ENCODE assay signal across 9 cellular contexts in the genomic region with DNA sequence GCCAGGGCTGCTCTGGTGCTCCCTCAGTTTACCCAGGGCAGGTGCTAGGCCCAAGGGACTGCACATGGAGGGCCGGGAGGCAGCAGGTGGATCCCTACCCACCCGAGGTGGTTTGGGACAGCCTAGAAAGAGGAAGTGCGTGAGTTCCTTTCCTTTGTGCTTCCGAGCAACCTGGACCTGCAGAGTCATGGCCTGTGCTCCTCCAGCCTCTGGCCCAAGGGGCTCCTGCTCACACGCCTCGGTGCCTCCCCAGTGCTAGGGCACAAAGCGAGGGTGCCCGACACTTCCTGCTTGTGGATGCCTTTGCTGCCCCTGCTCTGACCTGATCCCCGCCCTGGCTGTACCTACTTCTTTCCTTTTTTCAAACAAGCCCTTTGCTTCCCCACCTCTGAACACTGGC.
DNase-seq lines count a peak whose midpoint lies in the region; ATAC-seq, FAIRE-seq and TF ChIP-seq lines count a peak whose summit lies in the region.
"Had no signal": no experiment of that assay in that cellular context is flagged by ENCODE, and none has a peak within 500 bp of the region (broad histone marks: within the 10 kb centered on the region; RNA-seq: fewer than 3 reads in every experiment).

No MANE protein-coding gene starts in this region.

- H2AFZ ChIP-seq in GM23338, result no peak overlapping the region

- H3K27me3 ChIP-seq in GM23338 (ENCODE audit: insufficient read depth), result no peaks in the 10 kb centered on the region
- no peaks in the 10 kb centered on the region for H3K27me3 ChIP-seq in stomach

- whole genome bisulfite sequencing in stomach, 5 donors, result 59 to 80% (median 73%) methylated on average over 9 of the region's 9 CpGs

- H3K4me1 ChIP-seq in GM23338 (ENCODE audit: insufficient read depth) (no peaks in the 10 kb centered on the region), stomach (peaks cover 72 to 99% (median 91%) of the 10 kb centered on the region in 4 donors)

- no peak overlapping the region for H3K4me3 Mint-ChIP-seq in GM23338

- H3K36me3 Mint-ChIP-seq in GM23338 (ENCODE audit: low read depth), result no peaks in the 10 kb centered on the region; the same call in 2 of the 3 replicates

- POLR2A ChIA-PET in RWPE1 (lab: Yijun Ruan, JAX; ENCODE audit: low non-redundant PET), result no interaction called here

- peak overlapping the region; percentile 74 for H3K27ac Mint-ChIP-seq in GM23338

- no peaks in the 10 kb centered on the region for H3K9me3 ChIP-seq in stomach

- no peak for FAIRE-seq in RCC 7860 (lab: Jason Lieb, UNC)

- intact Hi-C loops in cardiac septum (cut with DNase I), result loop anchor here (5.0 kb wide), 1 partner anchor 38 kb away; no protein-coding TSS in a partner anchor
- intact Hi-C loops in stomach (cut with DNase I; ENCODE audit: low total_unique reads), result no loop called here
- intact Hi-C loops in posterior cingulate gyrus (cut with DNase I), result no loop called here

- TF ChIP-seq EP300 in stomach (IDR thresholded peaks at IDR 0.05), result no peak

- no peaks in the 10 kb centered on the region for H3K79me2 ChIP-seq in GM23338 (replicated peaks; ENCODE audit: insufficient read depth)

- TF ChIP-seq CTCF in GM23338 (conservative IDR thresholded peaks at IDR 0.05; ENCODE audit: low read depth in 2 of 2), result no peak
- no peak for TF ChIP-seq CTCF in RWPE1 (conservative IDR thresholded peaks at IDR 0.05; ENCODE audit: low read depth)
- no peak for TF ChIP-seq CTCF in stomach (IDR thresholded peaks at IDR 0.05)

- no peaks in the 10 kb centered on the region for H3K36me3 ChIP-seq in GM23338 (ENCODE audit: insufficient read depth)
- H3K36me3 ChIP-seq in stomach, result peaks cover 17 to 44% (median 35%) of the 10 kb centered on the region in 4 donors

- H3K27me3 Mint-ChIP-seq in GM23338 (ENCODE audit: insufficient read depth, low read depth, poor library complexity), result peaks cover 9% of the 10 kb centered on the region

- DNase-seq in GM23338 (ENCODE audit: low spot score) (no peak), RWPE1 (ENCODE audit: low spot score) (no peak), cardiac septum (ENCODE audit: low spot score) (peak; percentile 92), stomach (no peak), posterior cingulate gyrus (no peak), NCI-H1105 (lab: John Stamatoyannopoulos, UW) (no peak), NCI-H2171 (lab: John Stamatoyannopoulos, UW) (no peak), RCC 7860 (ENCODE audit: low spot score) (no peak)
- DNase-seq: midbrain had no signal

- CTCF ChIA-PET in RWPE1 (lab: Yijun Ruan, JAX), result interaction anchor here (1.0 kb wide), 1 partner anchor 20 kb away, joined by 3 read pairs; no protein-coding TSS in a partner anchor

- H3K4me3 ChIP-seq in GM23338 (no peak overlapping the region), stomach (no peak overlapping the region)

- no peaks in the 10 kb centered on the region for H3K9me2 ChIP-seq in GM23338 (ENCODE audit: insufficient read depth)

- no peak for TF ChIP-seq POLR2A in stomach (IDR thresholded peaks at IDR 0.05)

- no peaks in the 10 kb centered on the region for H3K9me3 Mint-ChIP-seq in GM23338

- ATAC-seq in GM23338, result no peak

- H3K4me2 ChIP-seq in GM23338, result no peak overlapping the region

- H4K20me1 ChIP-seq in GM23338 (replicated peaks; ENCODE audit: insufficient read depth), result no peaks in the 10 kb centered on the region

- H3F3A ChIP-seq in GM23338 (replicated peaks; ENCODE audit: low read depth), result no peaks in the 10 kb centered on the region

- no peak overlapping the region for H3K27ac ChIP-seq in GM23338 (ENCODE audit: low read depth)
- peak overlapping the region; percentile 97 for H3K27ac ChIP-seq in RWPE1
- peak overlapping the region in 4 of 5 donors; percentile 42 to 85 (median 74) for H3K27ac ChIP-seq in stomach

- H3K4me1 Mint-ChIP-seq in GM23338, result peaks cover 16% of the 10 kb centered on the region

TF ChIP-seq in GM23338, 12 proteins besides CTCF, POLR2A, EP300 and RAD21 (continues in another document):
- no peak for TF ChIP-seq CREB1 (CRISPR knock-in tag; IDR thresholded peaks at IDR 0.05; ENCODE audit: low read depth)
- TF ChIP-seq, protein P1, sequence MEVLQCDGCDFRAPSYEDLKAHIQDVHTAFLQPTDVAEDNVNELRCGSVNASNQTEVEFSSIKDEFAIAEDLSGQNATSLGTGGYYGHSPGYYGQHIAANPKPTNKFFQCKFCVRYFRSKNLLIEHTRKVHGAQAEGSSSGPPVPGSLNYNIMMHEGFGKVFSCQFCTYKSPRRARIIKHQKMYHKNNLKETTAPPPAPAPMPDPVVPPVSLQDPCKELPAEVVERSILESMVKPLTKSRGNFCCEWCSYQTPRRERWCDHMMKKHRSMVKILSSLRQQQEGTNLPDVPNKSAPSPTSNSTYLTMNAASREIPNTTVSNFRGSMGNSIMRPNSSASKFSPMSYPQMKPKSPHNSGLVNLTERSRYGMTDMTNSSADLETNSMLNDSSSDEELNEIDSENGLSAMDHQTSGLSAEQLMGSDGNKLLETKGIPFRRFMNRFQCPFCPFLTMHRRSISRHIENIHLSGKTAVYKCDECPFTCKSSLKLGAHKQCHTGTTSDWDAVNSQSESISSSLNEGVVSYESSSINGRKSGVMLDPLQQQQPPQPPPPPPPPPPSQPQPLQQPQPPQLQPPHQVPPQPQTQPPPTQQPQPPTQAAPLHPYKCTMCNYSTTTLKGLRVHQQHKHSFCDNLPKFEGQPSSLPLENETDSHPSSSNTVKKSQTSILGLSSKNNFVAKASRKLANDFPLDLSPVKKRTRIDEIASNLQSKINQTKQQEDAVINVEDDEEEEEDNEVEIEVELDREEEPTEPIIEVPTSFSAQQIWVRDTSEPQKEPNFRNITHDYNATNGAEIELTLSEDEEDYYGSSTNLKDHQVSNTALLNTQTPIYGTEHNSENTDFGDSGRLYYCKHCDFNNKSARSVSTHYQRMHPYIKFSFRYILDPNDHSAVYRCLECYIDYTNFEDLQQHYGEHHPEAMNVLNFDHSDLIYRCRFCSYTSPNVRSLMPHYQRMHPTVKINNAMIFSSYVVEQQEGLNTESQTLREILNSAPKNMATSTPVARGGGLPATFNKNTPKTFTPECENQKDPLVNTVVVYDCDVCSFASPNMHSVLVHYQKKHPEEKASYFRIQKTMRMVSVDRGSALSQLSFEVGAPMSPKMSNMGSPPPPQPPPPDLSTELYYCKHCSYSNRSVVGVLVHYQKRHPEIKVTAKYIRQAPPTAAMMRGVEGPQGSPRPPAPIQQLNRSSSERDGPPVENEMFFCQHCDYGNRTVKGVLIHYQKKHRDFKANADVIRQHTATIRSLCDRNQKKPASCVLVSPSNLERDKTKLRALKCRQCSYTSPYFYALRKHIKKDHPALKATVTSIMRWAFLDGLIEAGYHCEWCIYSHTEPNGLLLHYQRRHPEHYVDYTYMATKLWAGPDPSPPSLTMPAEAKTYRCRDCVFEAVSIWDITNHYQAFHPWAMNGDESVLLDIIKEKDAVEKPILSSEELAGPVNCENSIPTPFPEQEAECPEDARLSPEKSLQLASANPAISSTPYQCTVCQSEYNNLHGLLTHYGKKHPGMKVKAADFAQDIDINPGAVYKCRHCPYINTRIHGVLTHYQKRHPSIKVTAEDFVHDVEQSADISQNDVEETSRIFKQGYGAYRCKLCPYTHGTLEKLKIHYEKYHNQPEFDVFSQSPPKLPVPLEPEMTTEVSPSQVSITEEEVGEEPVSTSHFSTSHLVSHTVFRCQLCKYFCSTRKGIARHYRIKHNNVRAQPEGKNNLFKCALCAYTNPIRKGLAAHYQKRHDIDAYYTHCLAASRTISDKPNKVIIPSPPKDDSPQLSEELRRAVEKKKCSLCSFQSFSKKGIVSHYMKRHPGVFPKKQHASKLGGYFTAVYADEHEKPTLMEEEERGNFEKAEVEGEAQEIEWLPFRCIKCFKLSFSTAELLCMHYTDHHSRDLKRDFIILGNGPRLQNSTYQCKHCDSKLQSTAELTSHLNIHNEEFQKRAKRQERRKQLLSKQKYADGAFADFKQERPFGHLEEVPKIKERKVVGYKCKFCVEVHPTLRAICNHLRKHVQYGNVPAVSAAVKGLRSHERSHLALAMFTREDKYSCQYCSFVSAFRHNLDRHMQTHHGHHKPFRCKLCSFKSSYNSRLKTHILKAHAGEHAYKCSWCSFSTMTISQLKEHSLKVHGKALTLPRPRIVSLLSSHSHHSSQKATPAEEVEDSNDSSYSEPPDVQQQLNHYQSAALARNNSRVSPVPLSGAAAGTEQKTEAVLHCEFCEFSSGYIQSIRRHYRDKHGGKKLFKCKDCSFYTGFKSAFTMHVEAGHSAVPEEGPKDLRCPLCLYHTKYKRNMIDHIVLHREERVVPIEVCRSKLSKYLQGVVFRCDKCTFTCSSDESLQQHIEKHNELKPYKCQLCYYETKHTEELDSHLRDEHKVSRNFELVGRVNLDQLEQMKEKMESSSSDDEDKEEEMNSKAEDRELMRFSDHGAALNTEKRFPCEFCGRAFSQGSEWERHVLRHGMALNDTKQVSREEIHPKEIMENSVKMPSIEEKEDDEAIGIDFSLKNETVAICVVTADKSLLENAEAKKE (CRISPR knock-in tag; IDR thresholded peaks at IDR 0.05), result no peak
- TF ChIP-seq, protein P2, sequence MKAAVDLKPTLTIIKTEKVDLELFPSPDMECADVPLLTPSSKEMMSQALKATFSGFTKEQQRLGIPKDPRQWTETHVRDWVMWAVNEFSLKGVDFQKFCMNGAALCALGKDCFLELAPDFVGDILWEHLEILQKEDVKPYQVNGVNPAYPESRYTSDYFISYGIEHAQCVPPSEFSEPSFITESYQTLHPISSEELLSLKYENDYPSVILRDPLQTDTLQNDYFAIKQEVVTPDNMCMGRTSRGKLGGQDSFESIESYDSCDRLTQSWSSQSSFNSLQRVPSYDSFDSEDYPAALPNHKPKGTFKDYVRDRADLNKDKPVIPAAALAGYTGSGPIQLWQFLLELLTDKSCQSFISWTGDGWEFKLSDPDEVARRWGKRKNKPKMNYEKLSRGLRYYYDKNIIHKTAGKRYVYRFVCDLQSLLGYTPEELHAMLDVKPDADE (IDR thresholded peaks at IDR 0.05), result no peak
- TF ChIP-seq ZNF331 (CRISPR knock-in tag; IDR thresholded peaks at IDR 0.05; ENCODE audit: low read depth), result no peak
- no peak for TF ChIP-seq EZH2 (IDR thresholded peaks at IDR 0.05; ENCODE audit: low read depth, unreplicated experiment)
- no peak for TF ChIP-seq EZH2phosphoT487 (IDR thresholded peaks at IDR 0.05; ENCODE audit: unreplicated experiment)
